In genomic region chr1:189524501-189524900, GRCh38 we compare ENCODE assay signal across 1 cellular context.
TF ChIP-seq lines count a peak whose summit lies in the region.

No MANE protein-coding gene starts in this region.

TF ChIP-seq in IMR-90, 13 proteins besides CTCF, POLR2A, EP300 and RAD21 (continued from another document):
- TF ChIP-seq, protein P1, sequence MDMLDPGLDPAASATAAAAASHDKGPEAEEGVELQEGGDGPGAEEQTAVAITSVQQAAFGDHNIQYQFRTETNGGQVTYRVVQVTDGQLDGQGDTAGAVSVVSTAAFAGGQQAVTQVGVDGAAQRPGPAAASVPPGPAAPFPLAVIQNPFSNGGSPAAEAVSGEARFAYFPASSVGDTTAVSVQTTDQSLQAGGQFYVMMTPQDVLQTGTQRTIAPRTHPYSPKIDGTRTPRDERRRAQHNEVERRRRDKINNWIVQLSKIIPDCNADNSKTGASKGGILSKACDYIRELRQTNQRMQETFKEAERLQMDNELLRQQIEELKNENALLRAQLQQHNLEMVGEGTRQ (IDR thresholded peaks at IDR 0.05; ENCODE audit: low read depth, low read length): no peak
